ENCODE assay signal across 22 cellular contexts in genomic region chr13:99435116-99435515, GRCh38.
DNase-seq lines count a peak whose midpoint lies in the region; ATAC-seq lines count a peak whose summit lies in the region.
"Had no signal": no experiment of that assay in that cellular context is flagged by ENCODE, and none has a peak within 500 bp of the region (broad histone marks: within the 10 kb centered on the region; RNA-seq: fewer than 3 reads in every experiment).

No MANE protein-coding gene starts in this region.

- no peak for DNase-seq in activated T-cell treated with anti-CD3 and anti-CD28 coated beads, Interleukin-2, amount 50 U/mL, for 72 hours
- DNase-seq in activated T-cell treated with anti-CD3 and anti-CD28 coated beads for 4 hours (no peak), NK-92 (lab: John Stamatoyannopoulos, UW; ENCODE audit: unreplicated experiment) (no peak)
- DNase-seq in activated naive CD8-positive, alpha-beta T cell treated with anti-CD3 and anti-CD28 coated beads, Interleukin-2, amount 10 ng/mL, durations not matched to agents 7 days and 5 days: no peak
- DNase-seq in stimulated activated effector memory CD8-positive, alpha-beta T cell treated with anti-CD3 and anti-CD28 coated beads, Interleukin-12 subunit alpha, Interleukin-12 subunit beta, amount 100 ng/mL, for 72 hours (ENCODE audit: low spot score in 2 of 2): no peak
- DNase-seq: ACHN, activated gamma-delta T cell, endodermal cell, GOT3, mesenchymal stem cell, MV-4-11, naive B cell, NCI-H187, NCI-H2227 treated with DMSO at 0.1 percent for 48 hours, NCI-H774, OCI-M1, ovary, right cardiac atrium, SHP77 treated with DMSO at 0.1 percent for 48 hours had no signal

- peak overlapping the region; percentile 87 to 90 for H3K4me3 Mint-ChIP-seq in activated T-cell treated with anti-CD3 and anti-CD28 coated beads, Interleukin-2, amount 50 U/mL, for 72 hours
- peak overlapping the region in 2 of 4 donors; percentile 43 to 85 for H3K4me3 Mint-ChIP-seq in IgD-negative memory B cell
- H3K4me3 Mint-ChIP-seq in activated naive CD8-positive, alpha-beta T cell treated with anti-CD3 and anti-CD28 coated beads, Interleukin-2, amount 10 ng/mL, durations not matched to agents 7 days and 5 days: no peak overlapping the region
- peak overlapping the region; percentile 23 for H3K4me3 Mint-ChIP-seq in stimulated activated effector memory CD8-positive, alpha-beta T cell treated with anti-CD3 and anti-CD28 coated beads, Interleukin-12 subunit alpha, Interleukin-12 subunit beta, amount 100 ng/mL, for 72 hours
- H3K4me3 Mint-ChIP-seq: endodermal cell had no signal

- H3K27ac Mint-ChIP-seq in activated T-cell treated with anti-CD3 and anti-CD28 coated beads, Interleukin-2, amount 50 U/mL, for 72 hours: peak overlapping the region; percentile 86
- peak overlapping the region in 2 of 3 donors; percentile 30 to 98 for H3K27ac Mint-ChIP-seq in IgD-negative memory B cell
- H3K27ac Mint-ChIP-seq in activated naive CD8-positive, alpha-beta T cell treated with anti-CD3 and anti-CD28 coated beads, Interleukin-2, amount 10 ng/mL, durations not matched to agents 7 days and 5 days: peak overlapping the region; percentile 74
- no peak overlapping the region for H3K27ac Mint-ChIP-seq in stimulated activated effector memory CD8-positive, alpha-beta T cell treated with anti-CD3 and anti-CD28 coated beads, Interleukin-12 subunit alpha, Interleukin-12 subunit beta, amount 100 ng/mL, for 72 hours
- H3K27ac Mint-ChIP-seq: endodermal cell had no signal

- ATAC-seq in activated T-cell treated with anti-CD3 and anti-CD28 coated beads, Interleukin-2, amount 50 U/mL, for 72 hours (replicated peaks in 1 of 2): no peak
- no peak for ATAC-seq in activated naive CD8-positive, alpha-beta T cell treated with anti-CD3 and anti-CD28 coated beads, Interleukin-2, amount 10 ng/mL, durations not matched to agents 7 days and 5 days (ENCODE audit: low read depth)
- no peak for ATAC-seq in stimulated activated effector memory CD8-positive, alpha-beta T cell treated with anti-CD3 and anti-CD28 coated beads, Interleukin-12 subunit alpha, Interleukin-12 subunit beta, amount 100 ng/mL, for 72 hours
- ATAC-seq in GM21786 (IDR thresholded peaks at IDR 0.05; ENCODE audit: unreplicated experiment) (no peak), HG03378 (IDR thresholded peaks at IDR 0.05; ENCODE audit: unreplicated experiment) (no peak)

- H3K4me1 Mint-ChIP-seq in activated T-cell treated with anti-CD3 and anti-CD28 coated beads, Interleukin-2, amount 50 U/mL, for 72 hours (ENCODE audit: low read depth): peaks cover 83% of the 10 kb centered on the region
- H3K4me1 Mint-ChIP-seq in IgD-negative memory B cell: peaks cover 45 to 64% (median 54%) of the 10 kb centered on the region in 3 donors
- H3K4me1 Mint-ChIP-seq in activated naive CD8-positive, alpha-beta T cell treated with anti-CD3 and anti-CD28 coated beads, Interleukin-2, amount 10 ng/mL, durations not matched to agents 7 days and 5 days: peaks cover 57% of the 10 kb centered on the region
- H3K4me1 Mint-ChIP-seq in stimulated activated effector memory CD8-positive, alpha-beta T cell treated with anti-CD3 and anti-CD28 coated beads, Interleukin-12 subunit alpha, Interleukin-12 subunit beta, amount 100 ng/mL, for 72 hours: peaks cover 70% of the 10 kb centered on the region

- POLR2A ChIA-PET in activated naive CD8-positive, alpha-beta T cell treated with anti-CD3 and anti-CD28 coated beads, Interleukin-2, amount 10 ng/mL, durations not matched to agents 7 days and 5 days (lab: Charles Lee): interaction anchor here (0.8 to 3.7 kb wide), 9 partner anchors 10 to 166 kb away, joined by 3 to 18 read pairs (median 7); no protein-coding TSS in a partner anchor

- H3K36me3 Mint-ChIP-seq in activated T-cell treated with anti-CD3 and anti-CD28 coated beads, Interleukin-2, amount 50 U/mL, for 72 hours (ENCODE audit: insufficient read depth in 2 of 2): no peaks in the 10 kb centered on the region
- H3K36me3 Mint-ChIP-seq in IgD-negative memory B cell: no peaks in the 10 kb centered on the region
- no peaks in the 10 kb centered on the region for H3K36me3 Mint-ChIP-seq in activated naive CD8-positive, alpha-beta T cell treated with anti-CD3 and anti-CD28 coated beads, Interleukin-2, amount 10 ng/mL, durations not matched to agents 7 days and 5 days
- peaks cover 42% of the 10 kb centered on the region for H3K36me3 Mint-ChIP-seq in stimulated activated effector memory CD8-positive, alpha-beta T cell treated with anti-CD3 and anti-CD28 coated beads, Interleukin-12 subunit alpha, Interleukin-12 subunit beta, amount 100 ng/mL, for 72 hours

- H3K9me3 Mint-ChIP-seq in activated T-cell treated with anti-CD3 and anti-CD28 coated beads, Interleukin-2, amount 50 U/mL, for 72 hours: no peaks in the 10 kb centered on the region
- H3K9me3 Mint-ChIP-seq in IgD-negative memory B cell: peaks cover 0 to 3% (median 2%) of the 10 kb centered on the region in 3 donors
- H3K9me3 Mint-ChIP-seq in activated naive CD8-positive, alpha-beta T cell treated with anti-CD3 and anti-CD28 coated beads, Interleukin-2, amount 10 ng/mL, durations not matched to agents 7 days and 5 days: no peaks in the 10 kb centered on the region
- no peaks in the 10 kb centered on the region for H3K9me3 Mint-ChIP-seq in stimulated activated effector memory CD8-positive, alpha-beta T cell treated with anti-CD3 and anti-CD28 coated beads, Interleukin-12 subunit alpha, Interleukin-12 subunit beta, amount 100 ng/mL, for 72 hours
- H3K9me3 Mint-ChIP-seq: endodermal cell had no signal

- H3K27me3 Mint-ChIP-seq in activated T-cell treated with anti-CD3 and anti-CD28 coated beads, Interleukin-2, amount 50 U/mL, for 72 hours (ENCODE audit: low read depth): peaks cover 4% of the 10 kb centered on the region
- no peaks in the 10 kb centered on the region for H3K27me3 Mint-ChIP-seq in IgD-negative memory B cell
- H3K27me3 Mint-ChIP-seq in activated naive CD8-positive, alpha-beta T cell treated with anti-CD3 and anti-CD28 coated beads, Interleukin-2, amount 10 ng/mL, durations not matched to agents 7 days and 5 days: peaks cover 5% of the 10 kb centered on the region
- H3K27me3 Mint-ChIP-seq: naive B cell had no signal
